ENCODE assay signal across 29 cellular contexts in the genomic region with DNA sequence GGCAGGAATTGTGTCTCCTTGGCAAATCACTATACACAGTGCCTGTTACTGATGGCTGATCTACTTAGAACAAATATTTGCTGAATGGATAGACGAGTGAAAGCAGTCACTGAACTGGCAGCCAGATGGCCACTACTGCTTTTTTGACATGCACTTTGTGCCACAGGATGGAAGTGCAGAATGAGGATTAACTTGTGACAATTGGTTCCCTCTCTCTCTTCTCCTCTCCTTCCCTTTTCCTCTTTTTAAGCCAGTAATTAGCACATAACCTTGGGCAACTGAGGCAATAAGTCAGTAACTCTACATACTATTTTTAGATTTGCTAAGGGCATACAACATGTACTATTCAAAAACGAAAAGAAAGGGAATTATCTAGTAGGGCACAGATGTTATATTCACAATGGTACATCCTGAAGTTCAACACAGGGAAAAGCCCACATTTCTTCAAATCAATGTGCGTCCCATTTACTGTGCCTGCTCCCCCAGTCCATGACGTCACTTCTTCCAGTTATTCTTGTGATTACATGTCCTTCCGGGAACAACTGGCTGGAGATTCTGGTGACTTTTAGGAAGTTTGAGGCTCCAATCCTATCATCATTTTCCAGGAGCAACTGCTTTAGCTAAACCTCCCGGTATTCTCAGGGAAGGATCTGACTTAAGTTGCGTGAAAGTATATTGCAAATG. TPM values are rescaled to one million over a fixed set of nuclear protein-coding genes. Genes with fewer than 3 reads are reported as not detected.
DNase-seq lines count a peak whose midpoint lies in the region; ATAC-seq, FAIRE-seq and TF ChIP-seq lines count a peak whose summit lies in the region.
"Had no signal": no experiment of that assay in that cellular context is flagged by ENCODE, and none has a peak within 500 bp of the region (broad histone marks: within the 10 kb centered on the region; RNA-seq: fewer than 3 reads in every experiment).

No MANE protein-coding gene starts in this region.

- CTCF ChIA-PET in HepG2 (lab: Yijun Ruan, JAX; ENCODE audit: low intra/inter-chr PET ratio, low total read pairs): no interaction called here
- CTCF ChIA-PET in endothelial cell of umbilical vein (lab: Charles Lee): no interaction called here
- CTCF ChIA-PET in activated CD4-positive, alpha-beta T cell treated with anti-CD3 and anti-CD28 coated beads, Interleukin-2, amount 10 ng/mL, durations not matched to agents 7 days and 5 days (lab: Charles Lee): interaction anchor here (0.6 kb wide), 1 partner anchor 20 kb away, joined by 3 read pairs; no protein-coding TSS in a partner anchor

- H3K4me1 ChIP-seq in HepG2 (ENCODE audit: insufficient read depth, low read length) (no peaks in the 10 kb centered on the region), right lobe of liver (no peaks in the 10 kb centered on the region), endothelial cell of umbilical vein (ENCODE audit: control insufficient read depth, extremely low read depth, insufficient read depth, low read length) (peaks cover 30% of the 10 kb centered on the region)
- H3K4me1 ChIP-seq: Peyer's patch had no signal

- H3K79me2 ChIP-seq in HepG2 (ENCODE audit: insufficient read depth, low read length): no peaks in the 10 kb centered on the region
- no peaks in the 10 kb centered on the region for H3K79me2 ChIP-seq in endothelial cell of umbilical vein (ENCODE audit: control insufficient read depth, insufficient read depth, low read length)

- H3K36me3 ChIP-seq in HepG2 (replicated peaks in 1 of 2; ENCODE audit: control insufficient read depth in 1 of 2, insufficient read depth in 2 of 2, low read length in 2 of 2) (no peaks in the 10 kb centered on the region), right lobe of liver (no peaks in the 10 kb centered on the region), endothelial cell of umbilical vein (ENCODE audit: control insufficient read depth in 2 of 2, extremely low read depth in 1 of 2, insufficient read depth in 2 of 2, low read length in 2 of 2) (no peaks in the 10 kb centered on the region)
- H3K36me3 ChIP-seq: BE2C, Peyer's patch had no signal

- H3K4me2 ChIP-seq in HepG2 (ENCODE audit: low read depth, low read length): no peak overlapping the region
- H3K4me2 ChIP-seq in endothelial cell of umbilical vein (ENCODE audit: insufficient read depth, low read length): no peak overlapping the region
- H3K4me2 ChIP-seq: KMS-11 had no signal

- H3K9ac ChIP-seq in HepG2 (ENCODE audit: insufficient read depth, low read depth, low read length) (no peak overlapping the region), endothelial cell of umbilical vein (replicated peaks; ENCODE audit: extremely low read depth, insufficient read depth, low read length) (no peak overlapping the region)
- H3K9ac ChIP-seq: KMS-11 had no signal

- dilution Hi-C loops in endothelial cell of umbilical vein (cut with MboI; ENCODE audit: extremely low pct_ligation_motif_present, low sequenced_read_pairs): no loop called here

- H3K36me3 Mint-ChIP-seq in activated CD4-positive, alpha-beta T cell treated with anti-CD3 and anti-CD28 coated beads, Interleukin-2, amount 10 ng/mL, durations not matched to agents 7 days and 5 days (ENCODE audit: low read depth): no peaks in the 10 kb centered on the region
- H3K36me3 Mint-ChIP-seq: CD14-positive monocyte; CD8-positive, alpha-beta memory T cell had no signal

- no peak for TF ChIP-seq POLR2A in HepG2 (IDR thresholded peaks at IDR 0.05; ENCODE audit: insufficient read depth in 1 of 2, low read depth in 2 of 2, low read length in 2 of 2)
- TF ChIP-seq POLR2A in right lobe of liver (IDR thresholded peaks at IDR 0.05): no peak
- TF ChIP-seq POLR2A in endothelial cell of umbilical vein (IDR thresholded peaks at IDR 0.05; ENCODE audit: low read depth, low read length): no peak

- H3K4me3 ChIP-seq in HepG2 (replicated peaks in 1 of 3; ENCODE audit: insufficient read depth in 1 of 3, low read depth in 2 of 3, low read length in 3 of 3) (no peak overlapping the region), right lobe of liver (no peak overlapping the region), endothelial cell of umbilical vein (replicated peaks in 1 of 3; ENCODE audit: insufficient read depth in 1 of 3, low read depth in 1 of 3, low read length in 3 of 3) (no peak overlapping the region)
- H3K4me3 ChIP-seq: Peyer's patch had no signal

- H2AFZ ChIP-seq in HepG2 (ENCODE audit: low read length) (no peak overlapping the region), endothelial cell of umbilical vein (ENCODE audit: low read depth, low read length) (no peak overlapping the region)

- no TSS peak for BruUV-seq in HepG2 (replicated peaks; lab: Mats Ljungman, UMichigan)
- no TSS peak for BruUV-seq in endothelial cell of umbilical vein (replicated peaks; lab: Mats Ljungman, UMichigan)

- H3K4me1 Mint-ChIP-seq in activated CD4-positive, alpha-beta T cell treated with anti-CD3 and anti-CD28 coated beads, Interleukin-2, amount 10 ng/mL, durations not matched to agents 7 days and 5 days: peaks cover 13% of the 10 kb centered on the region

- no peak overlapping the region for H3K27ac Mint-ChIP-seq in activated CD4-positive, alpha-beta T cell treated with anti-CD3 and anti-CD28 coated beads, Interleukin-2, amount 10 ng/mL, durations not matched to agents 7 days and 5 days
- H3K27ac Mint-ChIP-seq: CD8-positive, alpha-beta memory T cell had no signal

- in situ Hi-C loops in HepG2 (cut with HindIII; ENCODE audit: extremely low pct_ligation_motif_present, low pct_unique_long_range_greater_than_20kb): no loop called here

- H3K9me3 Mint-ChIP-seq in activated CD4-positive, alpha-beta T cell treated with anti-CD3 and anti-CD28 coated beads, Interleukin-2, amount 10 ng/mL, durations not matched to agents 7 days and 5 days: no peaks in the 10 kb centered on the region

- WGBS in HepG2 (ENCODE audit: low lambda C conversion rate): 3% methylated on average over 7 of the region's 7 CpGs
- WGBS in right lobe of liver (ENCODE audit: insufficient coverage, low coverage, low lambda C conversion rate, missing lambda C conversion rate): 54% methylated on average over 7 of the region's 7 CpGs

- ATAC-seq in HepG2: no peak
- no peak for ATAC-seq in right lobe of liver
- ATAC-seq: SK-N-SH treated with all-trans-retinoic acid at 6 μM for 48 hours had no signal

- POLR2A ChIA-PET in HepG2 (lab: Yijun Ruan, JAX) (no interaction called here), endothelial cell of umbilical vein (lab: Charles Lee) (no interaction called here)
- POLR2A ChIA-PET in activated CD4-positive, alpha-beta T cell treated with anti-CD3 and anti-CD28 coated beads, Interleukin-2, amount 10 ng/mL, durations not matched to agents 7 days and 5 days (lab: Charles Lee): no interaction called here

- FAIRE-seq in HepG2 (lab: Jason Lieb, UNC) (no peak), endothelial cell of umbilical vein (lab: Jason Lieb, UNC) (no peak)
- FAIRE-seq: GM12892, H1, HTR-8/SVneo had no signal

- H3K27me3 ChIP-seq in HepG2 (ENCODE audit: control insufficient read depth in 1 of 2, insufficient read depth in 2 of 2, low read length in 2 of 2): peaks cover 3 to 35% of the 10 kb centered on the region in 2 experiments
- H3K27me3 ChIP-seq in right lobe of liver: no peaks in the 10 kb centered on the region
- H3K27me3 ChIP-seq in endothelial cell of umbilical vein (ENCODE audit: control insufficient read depth in 2 of 2, insufficient read depth in 2 of 2, low read length in 2 of 2): no peaks in the 10 kb centered on the region
- H3K27me3 ChIP-seq: BE2C, Peyer's patch had no signal

- TF ChIP-seq EP300 in HepG2 (IDR thresholded peaks at IDR 0.05; ENCODE audit: low read depth in 2 of 2, low read length in 2 of 2): no peak
- no peak for TF ChIP-seq EP300 in HepG2 (CRISPR knock-in tag; IDR thresholded peaks at IDR 0.05; ENCODE audit: borderline replicate concordance)

- TF ChIP-seq RAD21 in HepG2 (CRISPR knock-in tag; IDR thresholded peaks at IDR 0.05): no peak

- H3K4me3 Mint-ChIP-seq in activated CD4-positive, alpha-beta T cell treated with anti-CD3 and anti-CD28 coated beads, Interleukin-2, amount 10 ng/mL, durations not matched to agents 7 days and 5 days: no peak overlapping the region
- H3K4me3 Mint-ChIP-seq: CD14-positive monocyte; CD8-positive, alpha-beta memory T cell had no signal

- H4K20me1 ChIP-seq in HepG2 (ENCODE audit: insufficient read depth, low read length) (no peaks in the 10 kb centered on the region), endothelial cell of umbilical vein (replicated peaks; ENCODE audit: control insufficient read depth, extremely low read depth, insufficient read depth, low read length) (no peaks in the 10 kb centered on the region)

- H3K27ac ChIP-seq in HepG2 (ENCODE audit: extremely low read length, insufficient read depth, low read length): no peak overlapping the region
- H3K27ac ChIP-seq in right lobe of liver: no peak overlapping the region
- no peak overlapping the region for H3K27ac ChIP-seq in endothelial cell of umbilical vein (ENCODE audit: insufficient read depth, low read depth, low read length)
- H3K27ac ChIP-seq in caudate nucleus (ENCODE audit: low read depth, low read length): no peak overlapping the region
- H3K27ac ChIP-seq: 22Rv1, KMS-11, Peyer's patch had no signal

- intact Hi-C loops in HepG2 (cut with micrococcal nuclease; ENCODE audit: unreplicated experiment) (no loop called here), right lobe of liver (cut with DNase I) (no loop called here), endothelial cell of umbilical vein (cut with micrococcal nuclease) (loop anchor here (5.0 kb wide), 1 partner anchor 157 kb away; no protein-coding TSS in a partner anchor)

- H3K27me3 Mint-ChIP-seq in activated CD4-positive, alpha-beta T cell treated with anti-CD3 and anti-CD28 coated beads, Interleukin-2, amount 10 ng/mL, durations not matched to agents 7 days and 5 days: peaks cover 31% of the 10 kb centered on the region

- peak; percentile 12 for DNase-seq in DMS53 (lab: John Stamatoyannopoulos, UW)
- no peak for DNase-seq in DMS53 treated with DMSO at 0.1 percent for 48 hours (lab: John Stamatoyannopoulos, UW; ENCODE audit: unreplicated experiment)
- DNase-seq in HepG2 (ENCODE audit: low spot score): no peak
- DNase-seq in right lobe of liver: no peak
- peak; percentile 30 for DNase-seq in endothelial cell of umbilical vein (ENCODE audit: low read depth, low spot score)
- DNase-seq in activated CD4-positive, alpha-beta T cell treated with anti-CD3 and anti-CD28 coated beads, Interleukin-2, amount 10 ng/mL, durations not matched to agents 7 days and 5 days: no peak
- no peak for DNase-seq in caudate nucleus (lab: John Stamatoyannopoulos, UW)
- DNase-seq: ACHN; BE2C; CD8-positive, alpha-beta memory T cell; DMS 273 treated with DMSO at 0.1 percent for 48 hours; DND-41; HCEC 1CT; IMR-90; NCI-H1092 treated with DMSO at 0.1 percent for 48 hours; NCI-H1436; NCI-H187; NCI-H2081 treated with DMSO at 0.1 percent for 48 hours; NCI-H748 treated with DMSO at 0.1 percent for 48 hours; NK-92 treated with Interleukin-12 subunit alpha and Interleukin-12 subunit beta, amount 100 ng/mL, for 24 hours; OCI-M1; Peyer's patch had no signal

- H3K9me3 ChIP-seq in HepG2 (ENCODE audit: low read length) (no peaks in the 10 kb centered on the region), right lobe of liver (no peaks in the 10 kb centered on the region), endothelial cell of umbilical vein (replicated peaks; ENCODE audit: control insufficient read depth, insufficient read depth, low read length) (no peaks in the 10 kb centered on the region)
- H3K9me3 ChIP-seq: BE2C, Peyer's patch had no signal

- H3K9me1 ChIP-seq in endothelial cell of umbilical vein (replicated peaks; ENCODE audit: control insufficient read depth, extremely low read depth, insufficient read depth, low read length): no peaks in the 10 kb centered on the region

- no peak for TF ChIP-seq CTCF in HepG2 (CRISPR knock-in tag; IDR thresholded peaks at IDR 0.05)
- no peak for TF ChIP-seq CTCF in right lobe of liver (IDR thresholded peaks at IDR 0.05)
- no peak for TF ChIP-seq CTCF in endothelial cell of umbilical vein (IDR thresholded peaks at IDR 0.05; ENCODE audit: extremely low read depth in 1 of 2, insufficient read depth in 1 of 2, low read depth in 1 of 2, low read length in 2 of 2)

RNA-seq across cellular contexts. Expression of gene RPS6KA2, which starts 17.0 kb away (rescaled TPM):
- total RNA-seq in HepG2 (2016; rRNA removed; fragmentation: Illumina TruSeq; extraction: Trizol) (0.03 and 0.22 TPM in 2 replicates), right lobe of liver (10 to 100 TPM in 3 of 6 experiments, 1 to 10 TPM in 3; 6.4 to 18.1 (median 11.1) TPM), endothelial cell of umbilical vein (72.6 and 75.8 TPM in 2 replicates)
- total RNA-seq in HepG2 (2016; cell fraction: cytosol; rRNA removed; fragmentation: Illumina TruSeq; extraction: Trizol; ENCODE audit: low read depth): not detected in 2 replicates
- total RNA-seq in HepG2 (2016; cell fraction: insoluble cytoplasmic fraction; rRNA removed; fragmentation: Illumina TruSeq; extraction: Trizol): 0.13 and 0.28 TPM in 2 replicates
- 0.21 TPM in 1 of 2 replicates, not detected in the other for total RNA-seq in HepG2 (2016; cell fraction: membrane; rRNA removed; fragmentation: Illumina TruSeq; extraction: Trizol)
- total RNA-seq in HepG2 (2016; cell fraction: nucleus; rRNA removed; fragmentation: Illumina TruSeq; extraction: Trizol): 0.25 and 1.5 TPM in 2 replicates
- polyA plus RNA-seq in HepG2 (2011; rRNA removed) (0.38 and 0.47 TPM in 2 replicates), endothelial cell of umbilical vein (50.8 and 54.5 TPM in 2 replicates)
- polyA plus RNA-seq in HepG2 (2011; cell fraction: cytosol; rRNA removed): 0.15 and 0.16 TPM in 2 replicates
- polyA plus RNA-seq in HepG2 (2011; cell fraction: nucleus; rRNA removed): 1.7 and 2.2 TPM in 2 replicates
- 0.43 and 0.91 TPM in 2 replicates for polyA plus RNA-seq in HepG2 (2012)
- 0.02 and 0.09 TPM in 2 replicates for polyA plus RNA-seq in HepG2 (2016; cell fraction: cytosol; fragmentation: Illumina TruSeq; extraction: Trizol; ENCODE audit: low read depth)
- polyA plus RNA-seq in HepG2 (2016; cell fraction: insoluble cytoplasmic fraction; fragmentation: Illumina TruSeq; extraction: Trizol; ENCODE audit: low read depth): 0.05 TPM in 1 of 2 replicates, not detected in the other
- 0.13 and 0.49 TPM in 2 replicates for polyA plus RNA-seq in HepG2 (2016; cell fraction: membrane; fragmentation: Illumina TruSeq; extraction: Trizol; ENCODE audit: low read depth)
- polyA plus RNA-seq in HepG2 (2016; cell fraction: nucleus; fragmentation: Illumina TruSeq; extraction: Trizol; ENCODE audit: insufficient read depth, low read depth): 0.79 and 1.1 TPM in 2 replicates
- polyA minus RNA-seq in HepG2 (2011; rRNA and poly(A)+ RNA removed; ENCODE audit: low replicate concordance): 0.80 TPM in 1 of 2 replicates, not detected in the other
- polyA minus RNA-seq in HepG2 (2011; cell fraction: cytosol; rRNA and poly(A)+ RNA removed): not detected in 2 replicates
- polyA minus RNA-seq in HepG2 (2011; cell fraction: nucleus; rRNA and poly(A)+ RNA removed): 3.1 and 5.0 TPM in 2 replicates
- polyA plus RNA-seq in endothelial cell of umbilical vein (2011; cell fraction: cytosol; rRNA removed): 55.6 and 63.8 TPM in 2 replicates
- 54.4 and 62.9 TPM in 2 replicates for polyA plus RNA-seq in endothelial cell of umbilical vein (2011; cell fraction: nucleus; rRNA removed)
- 45.5 and 51.6 TPM in 2 replicates for polyA plus RNA-seq in endothelial cell of umbilical vein (2012)
- polyA minus RNA-seq in endothelial cell of umbilical vein: 156 and 158 TPM in 2 replicates
- polyA minus RNA-seq in endothelial cell of umbilical vein (2011; cell fraction: cytosol; rRNA and poly(A)+ RNA removed): not detected
- 79.6 and 96.9 TPM in 2 replicates for polyA minus RNA-seq in endothelial cell of umbilical vein (2011; cell fraction: nucleus; rRNA and poly(A)+ RNA removed)
- 1 to 10 TPM; 3.6 to 4.0 TPM for total RNA-seq in activated CD4-positive, alpha-beta T cell treated with anti-CD3 and anti-CD28 coated beads, Interleukin-2, amount 10 ng/mL, durations not matched to agents 7 days and 5 days

RNA-seq across cellular contexts. Expression of gene RAMACL, which starts 57.6 kb away (rescaled TPM):
- total RNA-seq in HepG2 (2016; rRNA removed; fragmentation: Illumina TruSeq; extraction: Trizol): 0.09 TPM in 1 of 2 replicates, not detected in the other
- total RNA-seq in HepG2 (2016; cell fraction: cytosol; rRNA removed; fragmentation: Illumina TruSeq; extraction: Trizol; ENCODE audit: low read depth): not detected in 2 replicates
- 0.09 and 0.15 TPM in 2 replicates for total RNA-seq in HepG2 (2016; cell fraction: insoluble cytoplasmic fraction; rRNA removed; fragmentation: Illumina TruSeq; extraction: Trizol)
- not detected in 2 replicates for total RNA-seq in HepG2 (2016; cell fraction: membrane; rRNA removed; fragmentation: Illumina TruSeq; extraction: Trizol)
- not detected in 2 replicates for total RNA-seq in HepG2 (2016; cell fraction: nucleus; rRNA removed; fragmentation: Illumina TruSeq; extraction: Trizol)
- polyA plus RNA-seq in HepG2 (2011; rRNA removed): 0.14 and 0.29 TPM in 2 replicates
- polyA plus RNA-seq in HepG2 (2011; cell fraction: cytosol; rRNA removed): 0.03 and 0.18 TPM in 2 replicates
- 0.09 TPM in 1 of 2 replicates, not detected in the other for polyA plus RNA-seq in HepG2 (2011; cell fraction: nucleus; rRNA removed)
- polyA plus RNA-seq in HepG2 (2012): 0.19 and 0.84 TPM in 2 replicates
- not detected in 2 replicates for polyA plus RNA-seq in HepG2 (2016; cell fraction: cytosol; fragmentation: Illumina TruSeq; extraction: Trizol; ENCODE audit: low read depth)
- 0.15 and 0.32 TPM in 2 replicates for polyA plus RNA-seq in HepG2 (2016; cell fraction: insoluble cytoplasmic fraction; fragmentation: Illumina TruSeq; extraction: Trizol; ENCODE audit: low read depth)
- polyA plus RNA-seq in HepG2 (2016; cell fraction: membrane; fragmentation: Illumina TruSeq; extraction: Trizol; ENCODE audit: low read depth): not detected in 2 replicates
- polyA plus RNA-seq in HepG2 (2016; cell fraction: nucleus; fragmentation: Illumina TruSeq; extraction: Trizol; ENCODE audit: insufficient read depth, low read depth): not detected in 2 replicates
- polyA minus RNA-seq in HepG2 (2011; rRNA and poly(A)+ RNA removed; ENCODE audit: low replicate concordance): 0.16 and 0.40 TPM in 2 replicates
- 0.26 TPM in 1 of 2 replicates, not detected in the other for polyA minus RNA-seq in HepG2 (2011; cell fraction: cytosol; rRNA and poly(A)+ RNA removed)
- polyA minus RNA-seq in HepG2 (2011; cell fraction: nucleus; rRNA and poly(A)+ RNA removed): 1.0 and 1.2 TPM in 2 replicates
- total RNA-seq in right lobe of liver: 1 to 10 TPM in 2 of 6 experiments, under 1 TPM in 4; 0.19 to 1.4 (median 0.65) TPM
- total RNA-seq in endothelial cell of umbilical vein: 4.0 and 5.3 TPM in 2 replicates
- polyA plus RNA-seq in endothelial cell of umbilical vein: 0.17 and 0.25 TPM in 2 replicates
- 0.14 and 0.17 TPM in 2 replicates for polyA plus RNA-seq in endothelial cell of umbilical vein (2011; cell fraction: cytosol; rRNA removed)
- 3.7 and 4.7 TPM in 2 replicates for polyA plus RNA-seq in endothelial cell of umbilical vein (2011; cell fraction: nucleus; rRNA removed)
- 0.40 and 0.90 TPM in 2 replicates for polyA plus RNA-seq in endothelial cell of umbilical vein (2012)
- 9.8 and 10.3 TPM in 2 replicates for polyA minus RNA-seq in endothelial cell of umbilical vein
- polyA minus RNA-seq in endothelial cell of umbilical vein (2011; cell fraction: cytosol; rRNA and poly(A)+ RNA removed): 1.8 TPM
- 22.9 and 26.7 TPM in 2 replicates for polyA minus RNA-seq in endothelial cell of umbilical vein (2011; cell fraction: nucleus; rRNA and poly(A)+ RNA removed)
- under 1 TPM; 0.25 to 0.32 TPM for total RNA-seq in activated CD4-positive, alpha-beta T cell treated with anti-CD3 and anti-CD28 coated beads, Interleukin-2, amount 10 ng/mL, durations not matched to agents 7 days and 5 days

Comparison
In these comparisons a context has a peak if more than half of its experiments do, and no peak if none do; other contexts are left out.
1. DNase-seq: peak in DMS53 (single experiment) and endothelial cell of umbilical vein (single experiment); none in DMS53 treated with DMSO at 0.1 percent for 48 hours (single experiment), HepG2 (single experiment), right lobe of liver (0 of 3), activated CD4-positive, alpha-beta T cell treated with anti-CD3 and anti-CD28 coated beads, Interleukin-2, amount 10 ng/mL, durations not matched to agents 7 days and 5 days (single experiment) and caudate nucleus (0 of 61).